Comparison of ENCODE assay signal across 9 cellular contexts in the genomic region with DNA sequence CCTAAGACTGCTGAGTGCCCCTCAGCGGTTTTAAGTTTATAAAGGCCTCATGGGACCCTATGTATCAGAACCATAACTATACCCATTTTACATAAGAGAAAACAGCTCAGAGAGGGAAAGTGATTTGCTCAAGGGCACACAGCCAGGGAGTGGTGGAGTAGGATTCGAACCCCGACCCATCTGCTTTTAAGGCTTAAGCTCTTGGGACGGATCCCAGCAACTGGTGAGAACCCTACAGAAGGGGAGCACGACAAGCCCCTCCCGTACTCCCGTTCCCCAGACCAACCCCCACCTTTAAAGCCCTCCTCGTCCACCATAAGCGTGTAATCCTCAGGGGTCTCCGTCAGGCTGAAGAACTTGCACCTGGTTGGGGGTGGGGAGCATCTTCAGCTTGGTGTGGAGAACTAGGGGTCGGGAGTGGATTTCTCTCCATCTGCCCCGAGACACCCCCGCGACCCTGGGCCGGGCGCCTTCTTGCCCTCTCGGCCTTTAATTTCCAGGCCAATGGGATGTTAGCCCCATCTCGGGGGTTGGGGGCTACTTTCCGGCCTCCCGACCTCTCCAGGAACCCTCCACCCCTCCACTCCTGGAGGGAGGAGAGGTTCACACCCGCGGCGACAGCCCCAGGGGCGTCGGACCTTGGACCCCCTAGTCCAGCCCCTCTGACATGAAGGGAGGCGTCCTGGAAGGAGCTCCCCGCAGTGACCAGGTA. TPM values are rescaled to one million over a fixed set of nuclear protein-coding genes. Genes with fewer than 3 reads are reported as not detected.
DNase-seq lines count a peak whose midpoint lies in the region; ATAC-seq and TF ChIP-seq lines count a peak whose summit lies in the region.
"Had no signal": no experiment of that assay in that cellular context is flagged by ENCODE, and none has a peak within 500 bp of the region (broad histone marks: within the 10 kb centered on the region; RNA-seq: fewer than 3 reads in every experiment).

No MANE protein-coding gene starts in this region.

- no TSS peak for BruUV-seq in mammary epithelial cell (replicated peaks; lab: Mats Ljungman, UMichigan)

- H3K9ac ChIP-seq in mammary epithelial cell (ENCODE audit: insufficient read depth, low read length) = peak overlapping the region; percentile 59

- H3K4me1 ChIP-seq in mammary epithelial cell (ENCODE audit: insufficient read depth, low read length) (peaks cover 35% of the 10 kb centered on the region), mononuclear cell (ENCODE audit: insufficient read depth, low read length) (peaks cover 32% of the 10 kb centered on the region)

- no peaks in the 10 kb centered on the region for H3K27me3 ChIP-seq in mammary epithelial cell (ENCODE audit: insufficient read depth, low read length)
- no peaks in the 10 kb centered on the region for H3K27me3 ChIP-seq in mononuclear cell (ENCODE audit: insufficient read depth, low read length)

- peaks cover 3% of the 10 kb centered on the region for H3K36me3 ChIP-seq in mammary epithelial cell (ENCODE audit: insufficient read depth, low read length)

- H3K4me3 ChIP-seq in mammary epithelial cell (replicated peaks in 1 of 3; ENCODE audit: insufficient read depth in 1 of 3, low read depth in 2 of 3, low read length in 3 of 3) = peak overlapping the region; percentile 64 to 91 (median 71)
- peak overlapping the region; percentile 58 for H3K4me3 ChIP-seq in mononuclear cell (ENCODE audit: low read length)

- H3K4me1 Mint-ChIP-seq in stimulated activated naive CD8-positive, alpha-beta T cell treated with anti-CD3 and anti-CD28 coated beads, Interleukin-15, Interleukin-2, amounts not matched to agents 100 ng/mL and 50 ng/mL, for 24 hours (ENCODE audit: low read depth) = peaks cover 13% of the 10 kb centered on the region

- H3K9me3 ChIP-seq in mammary epithelial cell (replicated peaks; ENCODE audit: insufficient read depth, low read length) (no peaks in the 10 kb centered on the region), mononuclear cell (ENCODE audit: low read depth, low read length) (no peaks in the 10 kb centered on the region)

- dilution Hi-C loops in mammary epithelial cell (cut with HindIII; ENCODE audit: low sequenced_read_pairs) = loop anchor here (5.0 kb wide), 3 partner anchors 46 to 251 kb away; no protein-coding TSS in a partner anchor

- H3K27me3 Mint-ChIP-seq in stimulated activated naive CD8-positive, alpha-beta T cell treated with anti-CD3 and anti-CD28 coated beads, Interleukin-15, Interleukin-2, amounts not matched to agents 100 ng/mL and 50 ng/mL, for 24 hours = no peaks in the 10 kb centered on the region

- CTCF ChIA-PET in mammary epithelial cell (lab: Charles Lee; ENCODE audit: low non-redundant PET) = interaction anchor here (0.5 to 2.4 kb wide), 6 partner anchors 11 to 187 kb away, joined by 3 to 24 read pairs (median 4); partner anchors contain the start of genes RNF215 and TBC1D10A

- peak overlapping the region; percentile 76 for H3K4me3 Mint-ChIP-seq in stimulated activated naive CD8-positive, alpha-beta T cell treated with anti-CD3 and anti-CD28 coated beads, Interleukin-15, Interleukin-2, amounts not matched to agents 100 ng/mL and 50 ng/mL, for 24 hours

- peak overlapping the region; percentile 74 for H2AFZ ChIP-seq in mammary epithelial cell (ENCODE audit: low read depth, low read length)

- peak overlapping the region; percentile 28 for H3K27ac Mint-ChIP-seq in stimulated activated naive CD8-positive, alpha-beta T cell treated with anti-CD3 and anti-CD28 coated beads, Interleukin-15, Interleukin-2, amounts not matched to agents 100 ng/mL and 50 ng/mL, for 24 hours

- peaks cover 7% of the 10 kb centered on the region for H3K36me3 Mint-ChIP-seq in stimulated activated naive CD8-positive, alpha-beta T cell treated with anti-CD3 and anti-CD28 coated beads, Interleukin-15, Interleukin-2, amounts not matched to agents 100 ng/mL and 50 ng/mL, for 24 hours (ENCODE audit: low read depth)

- WGBS in mammary epithelial cell (ENCODE audit: low coverage, missing lambda C conversion rate) = 20% methylated on average over 19 of the region's 27 CpGs

- H3K27ac ChIP-seq in mammary epithelial cell (ENCODE audit: insufficient read depth, low read depth, low read length) = peak overlapping the region; percentile 22

- no peaks in the 10 kb centered on the region for H3K9me3 Mint-ChIP-seq in stimulated activated naive CD8-positive, alpha-beta T cell treated with anti-CD3 and anti-CD28 coated beads, Interleukin-15, Interleukin-2, amounts not matched to agents 100 ng/mL and 50 ng/mL, for 24 hours

- no peaks in the 10 kb centered on the region for H4K20me1 ChIP-seq in mammary epithelial cell (ENCODE audit: insufficient read depth, low read length)

- ATAC-seq in stimulated activated naive CD8-positive, alpha-beta T cell treated with anti-CD3 and anti-CD28 coated beads, Interleukin-15, Interleukin-2, amounts not matched to agents 100 U/mL and 50 U/mL, for 24 hours = no peak

- DNase-seq in stimulated activated naive CD8-positive, alpha-beta T cell treated with anti-CD3 and anti-CD28 coated beads, Interleukin-15, Interleukin-2, amounts not matched to agents 100 U/mL and 50 U/mL, for 24 hours = no peak
- no peak for DNase-seq in mammary epithelial cell
- no peak for DNase-seq in NCI-H2107 (lab: John Stamatoyannopoulos, UW)
- DNase-seq in NCI-H345 (lab: John Stamatoyannopoulos, UW) = no peak
- no peak for DNase-seq in inferior parietal cortex (ENCODE audit: extremely low spot score)
- no peak for DNase-seq in NAMALWA (ENCODE audit: low spot score)

- no peak for TF ChIP-seq CTCF in mammary epithelial cell (conservative IDR thresholded peaks at IDR 0.05 in 1 of 2, IDR thresholded peaks at IDR 0.05 in 1 of 2; ENCODE audit: extremely low read depth in 1 of 2, insufficient read depth in 1 of 2, low read depth in 1 of 2, low read length in 2 of 2)

- H3K4me2 ChIP-seq in mammary epithelial cell (ENCODE audit: insufficient read depth, low read depth, low read length) = peak overlapping the region; percentile 79

- in situ Hi-C loops in mammary epithelial cell (cut with MboI; ENCODE audit: low sequenced_read_pairs in 2 of 2) = loop anchor here (10.0 kb wide), 4 partner anchors 46 to 184 kb away; partner anchors contain the start of genes RNF215 (in 1 of the 2) and SEC14L2 (in 1 of the 2)

- intact Hi-C loops in mammary epithelial cell (cut with micrococcal nuclease) = loop anchor here (1.0 to 2.0 kb wide), 4 partner anchors 16 to 197 kb away; partner anchors contain the start of genes RNF215 and SF3A1

- no peaks in the 10 kb centered on the region for H3K79me2 ChIP-seq in mammary epithelial cell (ENCODE audit: insufficient read depth, low read length)

RNA-seq across cellular contexts. Expression of gene CASTOR1, which starts 0.7 kb away (rescaled TPM):
- total RNA-seq in mammary epithelial cell (1 to 10 TPM; 8.7 to 9.7 TPM), mononuclear cell (4.6 TPM)
- 6.3 TPM for polyA plus RNA-seq in mammary epithelial cell
- 9.4 TPM for polyA minus RNA-seq in mammary epithelial cell

RNA-seq across cellular contexts. Expression of gene OSM, which starts 21.9 kb away (rescaled TPM):
- not detected for total RNA-seq in mammary epithelial cell
- not detected for polyA plus RNA-seq in mammary epithelial cell
- not detected for polyA minus RNA-seq in mammary epithelial cell
- total RNA-seq in mononuclear cell = 240 TPM
- total RNA-seq: RPMI7951 had no signal

RNA-seq across cellular contexts. Expression of gene TBC1D10A, which starts 38.2 kb away (rescaled TPM):
- 10 to 100 TPM; 25.7 to 27.5 TPM for total RNA-seq in mammary epithelial cell
- 15.3 TPM for polyA plus RNA-seq in mammary epithelial cell
- 22.8 TPM for polyA minus RNA-seq in mammary epithelial cell
- 36.0 TPM for total RNA-seq in mononuclear cell

RNA-seq across cellular contexts. Expression of gene LIF, which starts 42.0 kb away (rescaled TPM):
- total RNA-seq in mammary epithelial cell (10 to 100 TPM; 31.2 to 35.8 TPM), mononuclear cell (4.2 TPM)
- polyA plus RNA-seq in mammary epithelial cell = 7.8 TPM
- polyA minus RNA-seq in mammary epithelial cell = 12.0 TPM

Comparison
In these comparisons a context has a peak if more than half of its experiments do, and no peak if none do; other contexts are left out.
1. RNA of gene OSM, which starts 21.9 kb away (total RNA-seq): 240 TPM in mononuclear cell (single experiment); not detected in mammary epithelial cell; every median in the first group is over 100 times any median in the second.